In genomic region chr20:10434832-10435812, GRCh38 we compare ENCODE assay signal across 8 cellular contexts. TPM values are rescaled to one million over a fixed set of nuclear protein-coding genes. Genes with fewer than 3 reads are reported as not detected.
A peak's percentile ranks its signal among the peaks of the same experiment; 100 is the strongest.
DNase-seq lines count a peak whose midpoint lies in the region; ATAC-seq, FAIRE-seq and TF ChIP-seq lines count a peak whose summit lies in the region.

TSS of gene SLX4IP (plus strand) at chr20:10435305. CDS start at chr20:10458205, 22,900 bp downstream.

- H3K27ac Mint-ChIP-seq in mesothelial cell of epicardium, result peak within 1 kb of the TSS; percentile 97

- no peaks in the 10 kb centered on the region for H3K27me3 Mint-ChIP-seq in mesothelial cell of epicardium (ENCODE audit: low read depth)

- H3K79me2 ChIP-seq in OCI-LY1 (ENCODE audit: insufficient read depth, low read length) (peaks cover 39% of the 10 kb centered on the region), endothelial cell of umbilical vein (ENCODE audit: control insufficient read depth, insufficient read depth, low read length) (peaks cover 32% of the 10 kb centered on the region)

- H3K4me3 ChIP-seq in OCI-LY1 (ENCODE audit: low read depth, low read length, poor library complexity, severe bottlenecking) (peak within 1 kb of the TSS; percentile 98), endothelial cell of umbilical vein (replicated peaks in 1 of 3; ENCODE audit: insufficient read depth in 1 of 3, low read depth in 1 of 3, low read length in 3 of 3) (peak within 1 kb of the TSS; percentile 96 to 99 (median 97))

- CTCF ChIA-PET in endothelial cell of umbilical vein (lab: Charles Lee), result interaction anchor here (0.8 to 2.6 kb wide), 13 partner anchors 18 to 1114 kb away, joined by 3 to 16 read pairs (median 4); partner anchors contain the start of gene ANKEF1

- H3K4me1 Mint-ChIP-seq in mesothelial cell of epicardium, result peaks cover 13% of the 10 kb centered on the region

- dilution Hi-C loops in endothelial cell of umbilical vein (cut with MboI; ENCODE audit: extremely low pct_ligation_motif_present, low sequenced_read_pairs), result no loop called here

- peak within 1 kb of the TSS; percentile 92 for H2AFZ ChIP-seq in OCI-LY1 (ENCODE audit: low read length)
- H2AFZ ChIP-seq in endothelial cell of umbilical vein (ENCODE audit: low read depth, low read length), result peak within 1 kb of the TSS; percentile 69

- H3K36me3 Mint-ChIP-seq in mesothelial cell of epicardium, result no peaks in the 10 kb centered on the region

- intact Hi-C loops in endothelial cell of umbilical vein (cut with micrococcal nuclease), result loop anchor here (1.0 to 10.0 kb wide), 11 partner anchors 33 to 1110 kb away; partner anchors contain the start of gene SNAP25

- POLR2A ChIA-PET in endothelial cell of umbilical vein (lab: Charles Lee), result interaction anchor here (0.8 to 1.9 kb wide), 6 partner anchors 20 to 359 kb away, joined by 3 to 10 read pairs (median 3); partner anchors contain the start of gene SNAP25

- TF ChIP-seq CTCF in OCI-LY1 (IDR thresholded peaks at IDR 0.05; ENCODE audit: low read length) (no peak), endothelial cell of umbilical vein (IDR thresholded peaks at IDR 0.05; ENCODE audit: extremely low read depth in 1 of 2, insufficient read depth in 1 of 2, low read depth in 1 of 2, low read length in 2 of 2) (no peak), mesothelial cell of epicardium (IDR thresholded peaks at IDR 0.05; ENCODE audit: unreplicated experiment) (no peak)

- H3K9me3 ChIP-seq in OCI-LY1 (ENCODE audit: low read length) (no peaks in the 10 kb centered on the region), endothelial cell of umbilical vein (replicated peaks; ENCODE audit: control insufficient read depth, insufficient read depth, low read length) (no peaks in the 10 kb centered on the region)

- DNase-seq in DMS 273 (lab: John Stamatoyannopoulos, UW; ENCODE audit: unreplicated experiment) (peak; percentile 98), HuH-7 (ENCODE audit: low spot score) (peak; percentile 75), activated T-cell treated with anti-CD3 and anti-CD28 coated beads for 1 hour (ENCODE audit: low read depth) (peak; percentile 67), endothelial cell of umbilical vein (ENCODE audit: low read depth, low spot score) (peak; percentile 95), mesothelial cell of epicardium (ENCODE audit: low spot score in 2 of 2, unreplicated experiment in 2 of 2) (peak; percentile 56 to 82)
- peak; percentile 68 to 74 for DNase-seq in stimulated activated CD8-positive, alpha-beta memory T cell treated with anti-CD3 and anti-CD28 coated beads, Interleukin-15, amount 100 ng/mL, for 48 hours (ENCODE audit: low read depth in 2 of 2)

- H3F3A ChIP-seq in OCI-LY1 (ENCODE audit: insufficient read depth, low read length), result no peaks in the 10 kb centered on the region

- H3K9me1 ChIP-seq in endothelial cell of umbilical vein (replicated peaks; ENCODE audit: control insufficient read depth, extremely low read depth, insufficient read depth, low read length), result no peaks in the 10 kb centered on the region

- no peaks in the 10 kb centered on the region for H4K20me1 ChIP-seq in OCI-LY1 (ENCODE audit: insufficient read depth, low read length)
- H4K20me1 ChIP-seq in endothelial cell of umbilical vein (replicated peaks; ENCODE audit: control insufficient read depth, extremely low read depth, insufficient read depth, low read length), result no peaks in the 10 kb centered on the region

- peak; percentile 54 for ATAC-seq in GM21526 (IDR thresholded peaks at IDR 0.05; ENCODE audit: low FRiP score, unreplicated experiment)

- H3K9me3 Mint-ChIP-seq in mesothelial cell of epicardium, result no peaks in the 10 kb centered on the region

- TF ChIP-seq POLR2A in endothelial cell of umbilical vein (IDR thresholded peaks at IDR 0.05; ENCODE audit: low read depth, low read length), result peak; percentile 63

- H3K9me2 ChIP-seq in OCI-LY1 (ENCODE audit: low read depth, low read length), result no peaks in the 10 kb centered on the region

- peaks cover 8% of the 10 kb centered on the region; the same call in 1 of the 2 replicates for H3K36me3 ChIP-seq in OCI-LY1 (ENCODE audit: insufficient read depth, low read length)
- no peaks in the 10 kb centered on the region for H3K36me3 ChIP-seq in endothelial cell of umbilical vein (ENCODE audit: control insufficient read depth in 2 of 2, extremely low read depth in 1 of 2, insufficient read depth in 2 of 2, low read length in 2 of 2)

- peak within 1 kb of the TSS; percentile 98 for H3K9ac ChIP-seq in OCI-LY1 (ENCODE audit: low read length)
- peak within 1 kb of the TSS; percentile 93 for H3K9ac ChIP-seq in endothelial cell of umbilical vein (replicated peaks; ENCODE audit: extremely low read depth, insufficient read depth, low read length)

- H3K27me3 ChIP-seq in OCI-LY1 (ENCODE audit: insufficient read depth, low read length) (no peaks in the 10 kb centered on the region), endothelial cell of umbilical vein (ENCODE audit: control insufficient read depth in 2 of 2, insufficient read depth in 2 of 2, low read length in 2 of 2) (no peaks in the 10 kb centered on the region)

- peak; percentile 83 for FAIRE-seq in endothelial cell of umbilical vein (lab: Jason Lieb, UNC)

- H3K4me1 ChIP-seq in OCI-LY1 (ENCODE audit: insufficient read depth, low read length, severe bottlenecking) (peaks cover 54% of the 10 kb centered on the region), endothelial cell of umbilical vein (ENCODE audit: control insufficient read depth, extremely low read depth, insufficient read depth, low read length) (peaks cover 15% of the 10 kb centered on the region)

- peak within 1 kb of the TSS; percentile 96 for H3K4me2 ChIP-seq in OCI-LY1 (ENCODE audit: low read length)
- peak within 1 kb of the TSS; percentile 91 for H3K4me2 ChIP-seq in endothelial cell of umbilical vein (ENCODE audit: insufficient read depth, low read length)

- BruUV-seq in endothelial cell of umbilical vein (replicated peaks; lab: Mats Ljungman, UMichigan), result TSS peak; percentile 80

- H3K27ac ChIP-seq in OCI-LY1 (ENCODE audit: low read depth, low read length, poor library complexity, severe bottlenecking) (peak within 1 kb of the TSS; percentile 94), endothelial cell of umbilical vein (ENCODE audit: insufficient read depth, low read depth, low read length) (peak within 1 kb of the TSS; percentile 97)

- H3K4me3 Mint-ChIP-seq in mesothelial cell of epicardium, result peak within 1 kb of the TSS; percentile 88

TF ChIP-seq in endothelial cell of umbilical vein, 7 proteins besides CTCF, POLR2A, EP300 and RAD21:
- TF ChIP-seq MYC (IDR thresholded peaks at IDR 0.05; ENCODE audit: low read depth, low read length) (no peak), JUN (IDR thresholded peaks at IDR 0.05; ENCODE audit: borderline replicate concordance, insufficient read depth, insufficient read length, low read depth) (no peak), EZH2 (IDR thresholded peaks at IDR 0.05; ENCODE audit: borderline replicate concordance, low read depth, low read length, severe bottlenecking) (no peak), GATA2 (IDR thresholded peaks at IDR 0.05; ENCODE audit: insufficient read depth, insufficient read length, low read depth, low read length) (no peak), POLR2AphosphoS5 (IDR thresholded peaks at IDR 0.05; ENCODE audit: insufficient read depth, low read depth, low read length) (no peak), MAX (IDR thresholded peaks at IDR 0.05; ENCODE audit: insufficient read depth, insufficient read length) (no peak), FOS (IDR thresholded peaks at IDR 0.05; ENCODE audit: borderline replicate concordance, insufficient read depth, low read length) (no peak)
TF ChIP-seq in endothelial cell of umbilical vein: peak in this region for 0.

RNA-seq across cellular contexts. Expression of gene SLX4IP, which starts in this region (rescaled TPM):
- total RNA-seq in endothelial cell of umbilical vein, result 4.1 and 4.5 TPM in 2 replicates
- polyA plus RNA-seq in endothelial cell of umbilical vein, result 1.7 and 1.9 TPM in 2 replicates
- 1.3 TPM in 2 replicates for polyA plus RNA-seq in endothelial cell of umbilical vein (2011; cell fraction: cytosol; rRNA removed)
- polyA plus RNA-seq in endothelial cell of umbilical vein (2011; cell fraction: nucleus; rRNA removed), result 8.8 and 8.9 TPM in 2 replicates
- 1.5 and 1.9 TPM in 2 replicates for polyA plus RNA-seq in endothelial cell of umbilical vein (2012)
- 6.3 and 6.4 TPM in 2 replicates for polyA minus RNA-seq in endothelial cell of umbilical vein
- 3.6 TPM for polyA minus RNA-seq in endothelial cell of umbilical vein (2011; cell fraction: cytosol; rRNA and poly(A)+ RNA removed)
- 8.2 and 11.6 TPM in 2 replicates for polyA minus RNA-seq in endothelial cell of umbilical vein (2011; cell fraction: nucleus; rRNA and poly(A)+ RNA removed)
- 10.3 to 11.2 TPM (median 10.4 TPM) in 3 replicates for total RNA-seq in mesothelial cell of epicardium

Comparison
In these comparisons a context has a peak if more than half of its experiments do, and no peak if none do; other contexts are left out.
1. Peak in every context shown above with its lines: DNase-seq, ATAC-seq, H3K4me3 ChIP-seq and H3K27ac ChIP-seq.